In the genomic region with DNA sequence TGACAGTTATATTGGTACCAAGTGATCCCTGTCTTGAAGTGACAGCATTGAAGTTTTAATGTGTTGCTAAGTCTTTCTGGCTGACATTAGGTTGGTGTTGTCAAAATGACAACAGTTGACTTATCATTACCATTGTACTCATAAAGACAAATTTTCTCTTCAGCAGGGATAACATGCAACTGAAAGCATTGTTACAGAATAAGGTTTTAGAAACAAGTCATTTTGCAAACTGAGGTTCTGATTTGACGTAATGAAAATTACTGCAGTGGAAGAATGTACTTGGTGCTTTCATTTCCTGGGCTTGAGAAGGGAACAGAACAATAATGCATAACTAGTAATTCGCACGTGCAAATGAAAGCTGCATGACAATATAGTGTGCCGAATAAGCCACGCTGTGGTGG, we compare ENCODE assay signal across 1 cellular context.
TF ChIP-seq lines count a peak whose summit lies in the region.

No MANE protein-coding gene starts in this region.

TF ChIP-seq in H1, 55 proteins besides CTCF, POLR2A, EP300 and RAD21 (continued from another document):
- no peak for TF ChIP-seq CHD7 (IDR thresholded peaks at IDR 0.05; ENCODE audit: insufficient replicate concordance, low read length)
- no peak for TF ChIP-seq TEAD4 (IDR thresholded peaks at IDR 0.05; ENCODE audit: low read depth, low read length)
